ENCODE assay signal across 21 cellular contexts in the genomic region with DNA sequence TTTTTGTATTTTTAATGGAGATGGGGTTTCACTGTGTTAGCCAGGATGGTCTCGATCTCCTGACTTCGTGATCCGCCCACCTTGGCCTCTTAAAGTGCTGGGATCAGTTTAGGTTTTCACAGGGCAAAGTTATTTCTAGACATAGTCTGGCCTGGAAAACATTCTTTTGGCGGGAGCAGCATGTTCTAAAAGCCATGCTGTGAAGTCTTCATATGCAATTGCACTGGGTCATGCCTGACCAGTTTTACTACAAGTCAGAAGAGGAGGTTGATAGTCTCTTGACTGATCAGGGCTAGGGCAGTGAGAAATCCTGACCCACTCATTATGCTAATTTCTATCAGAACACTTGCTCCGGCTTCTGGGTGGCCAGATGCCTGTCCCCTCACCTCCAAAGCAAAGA.
"Had no signal": no experiment of that assay in that cellular context is flagged by ENCODE, and none has a peak within 500 bp of the region (broad histone marks: within the 10 kb centered on the region; RNA-seq: fewer than 3 reads in every experiment).

No MANE protein-coding gene starts in this region.

- H3K4me3 ChIP-seq: cardiac muscle cell, MG63, SJSA1 had no signal

- H3K36me3 Mint-ChIP-seq: activated naive CD4-positive, alpha-beta T cell treated with anti-CD3 and anti-CD28 coated beads, Interleukin-2, amount 10 ng/mL, durations not matched to agents 7 days and 5 days; activated naive CD8-positive, alpha-beta T cell treated with anti-CD3 and anti-CD28 coated beads for 36 hours had no signal

- ATAC-seq: activated CD4-positive, CD25-positive, alpha-beta regulatory T cell treated with anti-CD3 and anti-CD28 coated beads, Interleukin-2, amount 50 U/mL, for 24 hours; activated CD8-positive, alpha-beta T cell treated with anti-CD3 and anti-CD28 coated beads for 36 hours; activated T-cell treated with anti-CD3 and anti-CD28 coated beads, Interleukin-2, amount 50 U/mL, for 72 hours; PC-3 had no signal

- H3K4me1 Mint-ChIP-seq: activated naive CD4-positive, alpha-beta T cell treated with anti-CD3 and anti-CD28 coated beads, Interleukin-2, amount 10 ng/mL, durations not matched to agents 7 days and 5 days; activated naive CD8-positive, alpha-beta T cell treated with anti-CD3 and anti-CD28 coated beads for 36 hours had no signal

- H3K9me3 Mint-ChIP-seq: activated CD8-positive, alpha-beta T cell treated with anti-CD3 and anti-CD28 coated beads for 36 hours; activated naive CD4-positive, alpha-beta T cell treated with anti-CD3 and anti-CD28 coated beads, Interleukin-2, amount 10 ng/mL, durations not matched to agents 7 days and 5 days; activated T-cell treated with anti-CD3 and anti-CD28 coated beads, Interleukin-2, amount 50 U/mL, for 72 hours; activated T-helper 2 cell treated with anti-CD3 and anti-CD28 coated beads, Interferon-gamma antibody, Interleukin-2, Interleukin-4, amounts not matched to agents 10 μg/mL and 5 μg/mL and 100 μg/mL, durations not matched to agents 14 hours and 24 hours and 36 hours; T-helper 1 cell treated with Interleukin-12 subunit alpha and Interleukin-12 subunit beta and Interleukin-4 antibody, amounts not matched to agents 30 μg/mL and 1 μg/mL, for 36 hours had no signal

- H3K9me3 ChIP-seq: MG63, SJSA1 had no signal

- DNase-seq: activated CD4-positive, alpha-beta T cell treated with anti-CD3 and anti-CD28 coated beads for 4 hours; activated CD8-positive, alpha-beta memory T cell treated with anti-CD3 and anti-CD28 coated beads, Interleukin-2, amount 50 U/mL, for 4 hours; activated CD8-positive, alpha-beta T cell treated with anti-CD3 and anti-CD28 coated beads for 36 hours; activated gamma-delta T cell treated with Interleukin-2 at 50 U/mL for 16 hours; activated naive CD4-positive, alpha-beta T cell treated with anti-CD3 and anti-CD28 coated beads, Interleukin-2, amount 10 ng/mL, durations not matched to agents 7 days and 5 days; activated naive CD8-positive, alpha-beta T cell treated with anti-CD3 and anti-CD28 coated beads for 36 hours; activated T-cell treated with anti-CD3 and anti-CD28 coated beads, Interleukin-2, amount 50 U/mL, for 72 hours; brain microvascular endothelial cell; MG63; NCI-H1105; NCI-H1436; NCI-H1694 treated with DMSO at 0.1 percent for 48 hours; NCI-H2107; NCI-H82; PC-3; SHP77 had no signal

- H3K4me1 ChIP-seq: SJSA1 had no signal

- H3K36me3 ChIP-seq: brain microvascular endothelial cell, cardiac muscle cell, MG63, SJSA1 had no signal

- H3K27me3 ChIP-seq: brain microvascular endothelial cell, cardiac muscle cell, MG63, SJSA1 had no signal

- H3K27ac Mint-ChIP-seq: activated CD8-positive, alpha-beta T cell treated with anti-CD3 and anti-CD28 coated beads for 36 hours; activated naive CD4-positive, alpha-beta T cell treated with anti-CD3 and anti-CD28 coated beads, Interleukin-2, amount 10 ng/mL, durations not matched to agents 7 days and 5 days; activated naive CD8-positive, alpha-beta T cell treated with anti-CD3 and anti-CD28 coated beads for 36 hours; activated T-cell treated with anti-CD3 and anti-CD28 coated beads, Interleukin-2, amount 50 U/mL, for 72 hours; activated T-helper 2 cell treated with anti-CD3 and anti-CD28 coated beads, Interferon-gamma antibody, Interleukin-2, Interleukin-4, amounts not matched to agents 10 μg/mL and 5 μg/mL and 100 μg/mL, durations not matched to agents 14 hours and 24 hours and 36 hours; T-helper 1 cell treated with Interleukin-12 subunit alpha and Interleukin-12 subunit beta and Interleukin-4 antibody, amounts not matched to agents 30 μg/mL and 1 μg/mL, for 36 hours had no signal

- H3K27ac ChIP-seq: brain microvascular endothelial cell, cardiac muscle cell, SJSA1 had no signal

- H3K4me3 Mint-ChIP-seq: activated CD8-positive, alpha-beta T cell treated with anti-CD3 and anti-CD28 coated beads for 36 hours; activated naive CD4-positive, alpha-beta T cell treated with anti-CD3 and anti-CD28 coated beads, Interleukin-2, amount 10 ng/mL, durations not matched to agents 7 days and 5 days; activated naive CD8-positive, alpha-beta T cell treated with anti-CD3 and anti-CD28 coated beads for 36 hours; activated T-cell treated with anti-CD3 and anti-CD28 coated beads, Interleukin-2, amount 50 U/mL, for 72 hours; T-helper 1 cell treated with Interleukin-12 subunit alpha and Interleukin-12 subunit beta and Interleukin-4 antibody, amounts not matched to agents 30 μg/mL and 1 μg/mL, for 36 hours had no signal
